17 cellular contexts compared by ENCODE assay signal in genomic region chr6:31112478-31112877, GRCh38. TPM values are rescaled to one million over a fixed set of nuclear protein-coding genes. Genes with fewer than 3 reads are reported as not detected.
"Had no signal": no experiment of that assay in that cellular context is flagged by ENCODE, and none has a peak within 500 bp of the region (broad histone marks: within the 10 kb centered on the region; RNA-seq: fewer than 3 reads in every experiment).

Gene C6orf15 (minus strand): TSS chr6:31112575. CDS start chr6:31112555, 20 bp downstream.

- H3K4me3 ChIP-seq: lung, thyroid gland had no signal

- H3K36me3 ChIP-seq: thyroid gland had no signal

- H3K9me3 ChIP-seq: thyroid gland had no signal

- H3K27me3 ChIP-seq: thyroid gland had no signal

- DNase-seq: activated CD4-positive, alpha-beta T cell treated with anti-CD3 and anti-CD28 coated beads for 48 hours; activated CD8-positive, alpha-beta memory T cell treated with anti-CD3 and anti-CD28 coated beads for 24 hours; activated naive CD4-positive, alpha-beta T cell treated with anti-CD3 and anti-CD28 coated beads for 36 hours; central memory CD4-positive, alpha-beta T cell; dermis blood vessel endothelial cell; endodermal cell; erythroblast; immature natural killer cell; naive thymus-derived CD8-positive, alpha-beta T cell; occipital lobe; stimulated activated CD4-positive, alpha-beta T cell treated with anti-CD3 and anti-CD28 coated beads, Interleukin-15, amount 100 ng/mL, for 24 hours; stimulated activated CD4-positive, alpha-beta T cell treated with anti-CD3 and anti-CD28 coated beads, Interleukin-4, amount 100 ng/mL, for 24 hours; thyroid gland had no signal

- ATAC-seq: naive thymus-derived CD8-positive, alpha-beta T cell; WTC11 had no signal

RNA-seq across cellular contexts. Expression of gene C6orf15, which starts in this region (rescaled TPM):
- total RNA-seq: activated naive CD4-positive, alpha-beta T cell treated with anti-CD3 and anti-CD28 coated beads for 36 hours; dermis blood vessel endothelial cell; endodermal cell; lung; mononuclear cell; naive thymus-derived CD8-positive, alpha-beta T cell; occipital lobe; pulmonary artery endothelial cell; thyroid gland; WTC11 had no signal
- polyA plus RNA-seq: immature natural killer cell; lung; naive thymus-derived CD8-positive, alpha-beta T cell had no signal
